Comparison of ENCODE assay signal across 8 cellular contexts in the genomic region with DNA sequence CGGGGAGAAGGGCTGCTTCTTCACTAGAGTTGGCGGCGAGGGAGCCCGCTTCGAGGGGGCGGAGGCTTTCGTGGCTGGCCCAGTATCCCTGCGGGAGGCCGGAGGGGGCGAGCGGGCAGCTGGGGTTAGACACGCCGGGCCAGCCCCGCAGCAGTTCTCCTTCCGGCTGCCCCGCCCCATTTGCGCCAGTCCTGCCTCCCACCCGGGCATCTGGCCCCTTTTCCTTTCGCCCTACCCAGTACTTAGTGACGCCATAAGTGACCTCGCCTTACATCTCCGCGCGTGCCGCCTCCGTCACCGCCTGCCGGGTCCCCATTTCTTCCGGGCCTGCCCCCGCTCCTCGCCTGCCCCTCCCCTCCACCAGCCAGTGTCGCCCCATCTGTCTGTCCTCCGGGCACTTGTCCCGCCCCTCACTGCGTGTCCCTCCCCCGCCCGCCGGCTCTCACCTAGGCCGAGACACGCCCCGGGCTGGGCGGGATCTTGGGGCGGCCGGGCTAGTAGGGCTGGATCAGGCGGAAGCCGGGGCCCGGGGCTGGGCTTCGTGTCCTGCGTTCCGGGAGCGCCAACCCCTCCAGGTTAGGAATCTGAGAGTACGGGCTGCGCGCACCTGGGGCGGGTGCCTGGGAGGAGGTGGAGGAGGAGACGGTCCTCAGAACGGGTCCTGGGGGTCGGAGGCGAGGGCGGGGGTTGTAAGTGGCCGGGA. TPM values are rescaled to one million over a fixed set of nuclear protein-coding genes. Genes with fewer than 3 reads are reported as not detected.
A peak's percentile ranks its signal among the peaks of the same experiment; 100 is the strongest.
DNase-seq lines count a peak whose midpoint lies in the region; ATAC-seq and TF ChIP-seq lines count a peak whose summit lies in the region.

No MANE protein-coding gene starts in this region.

- H3K4me3 Mint-ChIP-seq in Calu3 (ENCODE audit: low read depth, unreplicated experiment) (peak overlapping the region; percentile 97), nephron (peak overlapping the region; percentile 87 to 88 (median 87))
- peak overlapping the region; percentile 86 to 92 for H3K4me3 Mint-ChIP-seq in stimulated activated naive CD8-positive, alpha-beta T cell treated with anti-CD3 and anti-CD28 coated beads, Interleukin-15, amount 100 ng/mL, for 72 hours

- peaks cover 55% of the 10 kb centered on the region for H3K36me3 Mint-ChIP-seq in Calu3 (ENCODE audit: insufficient read depth, unreplicated experiment)
- H3K36me3 Mint-ChIP-seq in nephron (ENCODE audit: low read depth): no peaks in the 10 kb centered on the region

- peak overlapping the region; percentile 89 for H3K27ac Mint-ChIP-seq in Calu3 (ENCODE audit: unreplicated experiment)
- H3K27ac Mint-ChIP-seq in nephron: peak overlapping the region in 2 of 3 experiments; percentile 76 to 88
- H3K27ac Mint-ChIP-seq in stimulated activated naive CD8-positive, alpha-beta T cell treated with anti-CD3 and anti-CD28 coated beads, Interleukin-15, amount 100 ng/mL, for 72 hours: peak overlapping the region; percentile 76 to 98

- H3K27me3 Mint-ChIP-seq in Calu3 (ENCODE audit: unreplicated experiment): no peaks in the 10 kb centered on the region
- peaks cover 50% of the 10 kb centered on the region for H3K27me3 Mint-ChIP-seq in nephron (ENCODE audit: low read depth)
- H3K27me3 Mint-ChIP-seq in stimulated activated naive CD8-positive, alpha-beta T cell treated with anti-CD3 and anti-CD28 coated beads, Interleukin-15, amount 100 ng/mL, for 72 hours: no peaks in the 10 kb centered on the region

- peak; percentile 100 for DNase-seq in Calu3
- DNase-seq in HuH-7 (ENCODE audit: low spot score): peak; percentile 100
- DNase-seq in OCI-M1 (lab: John Stamatoyannopoulos, UW): peak; percentile 89
- DNase-seq in activated T-cell treated with anti-CD3 and anti-CD28 coated beads, Interleukin-2, amount 50 U/mL, for 48 hours: peak; percentile 98 to 99
- peak; percentile 84 for DNase-seq in fibroblast of gingiva (ENCODE audit: low read depth)
- DNase-seq in stimulated activated naive CD8-positive, alpha-beta T cell treated with anti-CD3 and anti-CD28 coated beads, Interleukin-15, amount 100 ng/mL, for 72 hours: peak; percentile 97 to 98

- H3K4me1 Mint-ChIP-seq in Calu3 (ENCODE audit: low read depth, unreplicated experiment) (peaks cover 10% of the 10 kb centered on the region), nephron (peaks cover 10% of the 10 kb centered on the region)
- peaks cover 83% of the 10 kb centered on the region for H3K4me1 Mint-ChIP-seq in stimulated activated naive CD8-positive, alpha-beta T cell treated with anti-CD3 and anti-CD28 coated beads, Interleukin-15, amount 100 ng/mL, for 72 hours

- H3K9me3 Mint-ChIP-seq in Calu3 (ENCODE audit: low read depth, unreplicated experiment): no peaks in the 10 kb centered on the region
- H3K9me3 Mint-ChIP-seq in nephron: no peaks in the 10 kb centered on the region
- no peaks in the 10 kb centered on the region for H3K9me3 Mint-ChIP-seq in stimulated activated naive CD8-positive, alpha-beta T cell treated with anti-CD3 and anti-CD28 coated beads, Interleukin-15, amount 100 ng/mL, for 72 hours

- intact Hi-C loops in Calu3 (cut with micrococcal nuclease; ENCODE audit: unreplicated experiment): no loop called here

- BruUV-seq in Calu3 (replicated peaks; lab: Mats Ljungman, UMichigan): no TSS peak

- CTCF ChIA-PET in Calu3 (lab: Charles Lee): interaction anchor here (0.6 to 2.9 kb wide), 14 partner anchors 10 to 745 kb away, joined by 3 to 14 read pairs (median 3); a partner anchor contains a TSS

- TF ChIP-seq CTCF in Calu3 (IDR thresholded peaks at IDR 0.05; ENCODE audit: unreplicated experiment): no peak
- TF ChIP-seq CTCF in nephron (IDR thresholded peaks at IDR 0.05; ENCODE audit: unreplicated experiment in 3 of 3): no peak

- ATAC-seq in GM21515 (IDR thresholded peaks at IDR 0.05; ENCODE audit: unreplicated experiment): peak; percentile 69
- peak; percentile 91 for ATAC-seq in stimulated activated naive CD8-positive, alpha-beta T cell treated with anti-CD3 and anti-CD28 coated beads, Interleukin-15, amount 100 ng/mL, for 72 hours

RNA-seq across cellular contexts. Expression of a gene that starts 14.3 kb away (rescaled TPM):
- total RNA-seq in Calu3 (2022): 0.85 and 0.88 TPM in 2 replicates

RNA-seq across cellular contexts. Expression of a gene that starts 25.9 kb away (rescaled TPM):
- 8.5 and 9.6 TPM in 2 replicates for total RNA-seq in Calu3 (2022)

Comparison
In these comparisons a context has a peak if more than half of its experiments do, and no peak if none do; other contexts are left out.
1. Peak in every context shown above with its lines: DNase-seq and ATAC-seq.